In the genomic region with DNA sequence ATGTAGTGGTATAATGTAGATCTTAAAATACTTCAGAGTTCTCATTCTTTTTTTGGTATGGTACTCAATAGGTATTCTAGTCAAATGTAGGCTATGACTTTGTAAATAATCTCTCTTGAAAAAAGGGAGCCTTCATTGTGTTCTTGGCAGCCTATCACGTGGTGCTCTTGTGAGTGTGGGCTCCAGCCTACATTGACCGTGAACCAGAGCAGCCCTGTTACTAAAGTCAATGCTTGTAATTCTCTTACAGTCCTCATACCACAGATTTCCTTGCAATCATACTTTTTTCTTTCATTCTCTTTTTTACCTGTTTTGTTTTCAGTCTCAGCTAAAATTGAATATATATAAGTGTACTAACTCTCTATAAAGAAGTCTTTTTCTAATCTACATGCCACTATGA, we compare ENCODE assay signal across 9 cellular contexts. TPM values are rescaled to one million over a fixed set of nuclear protein-coding genes. Genes with fewer than 3 reads are reported as not detected.
DNase-seq lines count a peak whose midpoint lies in the region; ATAC-seq, FAIRE-seq and TF ChIP-seq lines count a peak whose summit lies in the region.
"Had no signal": no experiment of that assay in that cellular context is flagged by ENCODE, and none has a peak within 500 bp of the region (broad histone marks: within the 10 kb centered on the region; RNA-seq: fewer than 3 reads in every experiment).

No MANE protein-coding gene starts in this region.

- no peaks in the 10 kb centered on the region for H3K9me3 Mint-ChIP-seq in immature natural killer cell

- peak overlapping the region in 2 of 6 donors; percentile 33 to 41 for H3K27ac Mint-ChIP-seq in immature natural killer cell

- peaks cover 0 to 4% (median 0%) of the 10 kb centered on the region in 3 donors for H3K27me3 Mint-ChIP-seq in immature natural killer cell (ENCODE audit: low read depth in 3 of 3)

- POLR2A ChIA-PET in HEK293T (lab: Yijun Ruan, JAX) = no interaction called here

- no peak for FAIRE-seq in small intestine (lab: Jason Lieb, UNC)

- H3K4me3 Mint-ChIP-seq in immature natural killer cell = peak overlapping the region in 4 of 5 donors; percentile 7 to 65 (median 28)

- WGBS in small intestine, 3 donors = 32 to 50% (median 49%) methylated on average over 2 of the region's 2 CpGs

- CTCF ChIA-PET in HEK293T (lab: Yijun Ruan, JAX) = no interaction called here

- H3K36me3 ChIP-seq in BE2C (peaks cover 6% of the 10 kb centered on the region; the same call in 1 of the 2 replicates), small intestine (ENCODE audit: control insufficient read depth in 2 of 2, insufficient read depth in 2 of 2, low read length in 2 of 2) (peaks cover 0 to 3% of the 10 kb centered on the region in 2 donors)
- H3K36me3 ChIP-seq: thoracic aorta had no signal

- H3K4me3 ChIP-seq in BE2C (ENCODE audit: low read depth, low read length) = peak overlapping the region; percentile 18
- no peak overlapping the region for H3K4me3 ChIP-seq in small intestine (ENCODE audit: low read depth in 1 of 2, low read length in 2 of 2)
- H3K4me3 ChIP-seq: thoracic aorta had no signal

- no peak for TF ChIP-seq CTCF in BE2C (IDR thresholded peaks at IDR 0.05; ENCODE audit: low read depth, low read length)

- no peaks in the 10 kb centered on the region for H3K9me3 ChIP-seq in BE2C
- H3K9me3 ChIP-seq in small intestine (ENCODE audit: control insufficient read depth, low read depth) = no peaks in the 10 kb centered on the region
- H3K9me3 ChIP-seq: thoracic aorta had no signal

- no peaks in the 10 kb centered on the region for H3K36me3 Mint-ChIP-seq in immature natural killer cell

- peak; percentile 45 for DNase-seq in BE2C
- DNase-seq in HEK293T (ENCODE audit: extremely low spot score) = no peak
- no peak for DNase-seq in immature natural killer cell
- DNase-seq in stimulated activated CD8-positive, alpha-beta memory T cell treated with anti-CD3 and anti-CD28 coated beads, Interleukin-4, amount 100 ng/mL, for 48 hours = no peak
- no peak for DNase-seq in NCI-H2171 treated with DMSO at 0.1 percent for 48 hours (lab: John Stamatoyannopoulos, UW)
- no peak for DNase-seq in activated CD4-positive, CD25-positive, alpha-beta regulatory T cell (lab: John Stamatoyannopoulos, UW)
- no peak for DNase-seq in small intestine

- peaks cover 88 to 96% of the 10 kb centered on the region in 2 donors for H3K4me1 Mint-ChIP-seq in immature natural killer cell

- H3K27ac ChIP-seq in small intestine (ENCODE audit: low read depth in 1 of 2, low read length in 1 of 2) = no peak overlapping the region
- H3K27ac ChIP-seq: thoracic aorta had no signal

- peak; percentile 73 for ATAC-seq in SK-N-SH treated with all-trans-retinoic acid at 6 μM for 48 hours

- peaks cover 20% of the 10 kb centered on the region for H3K4me1 ChIP-seq in BE2C
- peaks cover 3 to 10% of the 10 kb centered on the region in 2 donors for H3K4me1 ChIP-seq in small intestine (ENCODE audit: control insufficient read depth in 2 of 2, insufficient read depth in 1 of 2, low read depth in 1 of 2, low read length in 1 of 2)

- H3K27me3 ChIP-seq in BE2C = no peaks in the 10 kb centered on the region
- no peaks in the 10 kb centered on the region for H3K27me3 ChIP-seq in small intestine (ENCODE audit: control insufficient read depth in 2 of 2, insufficient read depth in 2 of 2, low read length in 2 of 2)

TF ChIP-seq in HEK293T, 16 proteins besides CTCF, POLR2A, EP300 and RAD21:
- TF ChIP-seq HDGF (IDR thresholded peaks at IDR 0.05; ENCODE audit: borderline replicate concordance) = no peak
- TF ChIP-seq SUZ12 (IDR thresholded peaks at IDR 0.05) = no peak
- TF ChIP-seq FOXM1 (IDR thresholded peaks at IDR 0.05; ENCODE audit: borderline replicate concordance) = no peak
- 0 out of 2 replicates have a peak, but pooled peaks have one; percentile 25 for TF ChIP-seq L3MBTL2 (conservative IDR thresholded peaks at IDR 0.05)
- TF ChIP-seq TARDBP (IDR thresholded peaks at IDR 0.05) = no peak
- TF ChIP-seq FOXA1 (IDR thresholded peaks at IDR 0.05) = no peak
- no peak for TF ChIP-seq ELF4 (IDR thresholded peaks at IDR 0.05)

TF ChIP-seq in SK-N-SH treated with all-trans-retinoic acid at 6 μM for 48 hours, 23 proteins besides CTCF, POLR2A, EP300 and RAD21:
- TF ChIP-seq ISL1 (CRISPR knock-in tag; IDR thresholded peaks at IDR 0.05) (no peak), OSR1 (CRISPR knock-in tag; IDR thresholded peaks at IDR 0.05) (no peak), ZFP3 (CRISPR knock-in tag; IDR thresholded peaks at IDR 0.05) (no peak), CREB5 (CRISPR knock-in tag; IDR thresholded peaks at IDR 0.05; ENCODE audit: low read depth) (no peak), BACH2 (CRISPR knock-in tag; IDR thresholded peaks at IDR 0.05; ENCODE audit: borderline replicate concordance) (no peak), SNAI2 (CRISPR knock-in tag; IDR thresholded peaks at IDR 0.05) (no peak), ZFP30 (CRISPR knock-in tag; IDR thresholded peaks at IDR 0.05) (no peak), ZC3H10 (CRISPR knock-in tag; IDR thresholded peaks at IDR 0.05) (no peak), ZNF565 (CRISPR knock-in tag; conservative IDR thresholded peaks at IDR 0.05; ENCODE audit: low read depth) (no peak), TCF4 (CRISPR knock-in tag; IDR thresholded peaks at IDR 0.05; ENCODE audit: borderline replicate concordance) (no peak), CSRNP3 (CRISPR knock-in tag; IDR thresholded peaks at IDR 0.05) (no peak), ARNTL (CRISPR knock-in tag; IDR thresholded peaks at IDR 0.05; ENCODE audit: borderline replicate concordance, low read depth) (no peak)
- TF ChIP-seq, protein P1, sequence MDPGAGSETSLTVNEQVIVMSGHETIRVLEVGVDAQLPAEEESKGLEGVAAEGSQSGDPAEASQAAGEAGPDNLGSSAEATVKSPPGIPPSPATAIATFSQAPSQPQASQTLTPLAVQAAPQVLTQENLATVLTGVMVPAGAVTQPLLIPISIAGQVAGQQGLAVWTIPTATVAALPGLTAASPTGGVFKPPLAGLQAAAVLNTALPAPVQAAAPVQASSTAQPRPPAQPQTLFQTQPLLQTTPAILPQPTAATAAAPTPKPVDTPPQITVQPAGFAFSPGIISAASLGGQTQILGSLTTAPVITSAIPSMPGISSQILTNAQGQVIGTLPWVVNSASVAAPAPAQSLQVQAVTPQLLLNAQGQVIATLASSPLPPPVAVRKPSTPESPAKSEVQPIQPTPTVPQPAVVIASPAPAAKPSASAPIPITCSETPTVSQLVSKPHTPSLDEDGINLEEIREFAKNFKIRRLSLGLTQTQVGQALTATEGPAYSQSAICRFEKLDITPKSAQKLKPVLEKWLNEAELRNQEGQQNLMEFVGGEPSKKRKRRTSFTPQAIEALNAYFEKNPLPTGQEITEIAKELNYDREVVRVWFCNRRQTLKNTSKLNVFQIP (CRISPR knock-in tag; IDR thresholded peaks at IDR 0.05; ENCODE audit: borderline replicate concordance, low read depth) = no peak
- TF ChIP-seq, protein P2, sequence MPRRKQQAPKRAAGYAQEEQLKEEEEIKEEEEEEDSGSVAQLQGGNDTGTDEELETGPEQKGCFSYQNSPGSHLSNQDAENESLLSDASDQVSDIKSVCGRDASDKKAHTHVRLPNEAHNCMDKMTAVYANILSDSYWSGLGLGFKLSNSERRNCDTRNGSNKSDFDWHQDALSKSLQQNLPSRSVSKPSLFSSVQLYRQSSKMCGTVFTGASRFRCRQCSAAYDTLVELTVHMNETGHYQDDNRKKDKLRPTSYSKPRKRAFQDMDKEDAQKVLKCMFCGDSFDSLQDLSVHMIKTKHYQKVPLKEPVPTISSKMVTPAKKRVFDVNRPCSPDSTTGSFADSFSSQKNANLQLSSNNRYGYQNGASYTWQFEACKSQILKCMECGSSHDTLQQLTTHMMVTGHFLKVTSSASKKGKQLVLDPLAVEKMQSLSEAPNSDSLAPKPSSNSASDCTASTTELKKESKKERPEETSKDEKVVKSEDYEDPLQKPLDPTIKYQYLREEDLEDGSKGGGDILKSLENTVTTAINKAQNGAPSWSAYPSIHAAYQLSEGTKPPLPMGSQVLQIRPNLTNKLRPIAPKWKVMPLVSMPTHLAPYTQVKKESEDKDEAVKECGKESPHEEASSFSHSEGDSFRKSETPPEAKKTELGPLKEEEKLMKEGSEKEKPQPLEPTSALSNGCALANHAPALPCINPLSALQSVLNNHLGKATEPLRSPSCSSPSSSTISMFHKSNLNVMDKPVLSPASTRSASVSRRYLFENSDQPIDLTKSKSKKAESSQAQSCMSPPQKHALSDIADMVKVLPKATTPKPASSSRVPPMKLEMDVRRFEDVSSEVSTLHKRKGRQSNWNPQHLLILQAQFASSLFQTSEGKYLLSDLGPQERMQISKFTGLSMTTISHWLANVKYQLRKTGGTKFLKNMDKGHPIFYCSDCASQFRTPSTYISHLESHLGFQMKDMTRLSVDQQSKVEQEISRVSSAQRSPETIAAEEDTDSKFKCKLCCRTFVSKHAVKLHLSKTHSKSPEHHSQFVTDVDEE (CRISPR knock-in tag; IDR thresholded peaks at IDR 0.05) = no peak

RNA-seq across cellular contexts. Expression of gene ARID1B, which starts 31.1 kb away (rescaled TPM):
- polyA plus RNA-seq in BE2C (2012; ENCODE audit: insufficient read depth, insufficient read length, low read depth) = 43.4 TPM
- polyA plus RNA-seq in immature natural killer cell (10 to 100 TPM in 1 of 3 donors, 1 to 10 TPM in 2; 7.6 to 18.1 (median 8.7) TPM), small intestine (10 to 100 TPM in 2 of 3 donors, 1 to 10 TPM in 1; 7.3 to 23.3 (median 10.7) TPM)
